In the genomic region with DNA sequence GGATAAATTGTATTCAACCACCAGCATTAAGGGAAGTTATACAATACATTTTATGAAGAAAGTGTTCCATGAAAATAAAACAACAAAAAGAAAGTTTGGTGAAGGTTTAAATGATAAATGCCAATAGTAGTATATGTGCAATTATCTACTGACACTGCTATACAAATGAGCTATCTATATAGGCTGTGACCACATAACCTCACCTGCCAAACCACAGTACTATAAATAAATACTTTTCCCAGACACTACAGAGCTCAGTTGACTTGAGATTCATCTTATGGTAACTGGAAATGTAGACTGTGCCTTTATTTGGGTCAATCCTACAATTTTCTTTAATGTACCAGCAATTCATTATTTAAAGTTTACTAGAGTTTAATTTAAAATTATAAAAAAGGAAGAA, we compare ENCODE assay signal across 14 cellular contexts.
A peak's percentile ranks its signal among the peaks of the same experiment; 100 is the strongest.
DNase-seq lines count a peak whose midpoint lies in the region; ATAC-seq and TF ChIP-seq lines count a peak whose summit lies in the region.
"Had no signal": no experiment of that assay in that cellular context is flagged by ENCODE, and none has a peak within 500 bp of the region (broad histone marks: within the 10 kb centered on the region; RNA-seq: fewer than 3 reads in every experiment).

No MANE protein-coding gene starts in this region.

- peak overlapping the region; percentile 90 for H3K4me2 ChIP-seq in KMS-11

- no peaks in the 10 kb centered on the region for H4K20me1 ChIP-seq in KMS-11 (ENCODE audit: insufficient read depth)

- no peak for TF ChIP-seq POLR2A in gastrocnemius medialis (IDR thresholded peaks at IDR 0.05)

- H3K4me3 ChIP-seq in KMS-11 (IDR thresholded peaks at IDR 0.05; ENCODE audit: insufficient read depth, low read depth, low read length): no peak overlapping the region
- H3K4me3 ChIP-seq in gastrocnemius medialis: no peak overlapping the region
- no peak overlapping the region for H3K4me3 ChIP-seq in effector memory CD4-positive, alpha-beta T cell (ENCODE audit: insufficient read depth, low read depth, low read length, poor library complexity, severe bottlenecking)
- H3K4me3 ChIP-seq: HAP-1 had no signal

- intact Hi-C loops in left ventricle myocardium superior (cut with micrococcal nuclease): no loop called here
- intact Hi-C loops in left cardiac atrium (cut with DNase I): no loop called here
- intact Hi-C loops in gastrocnemius medialis (cut with DNase I; ENCODE audit: low total_unique reads): no loop called here

- in situ Hi-C loops in gastrocnemius medialis (cut with MboI; ENCODE audit: low sequenced_read_pairs in 4 of 4): no loop called here

- H2AFZ ChIP-seq in KMS-11 (ENCODE audit: low read depth): no peak overlapping the region

- H3K9me3 ChIP-seq in gastrocnemius medialis: no peaks in the 10 kb centered on the region
- no peaks in the 10 kb centered on the region for H3K9me3 ChIP-seq in effector memory CD4-positive, alpha-beta T cell (ENCODE audit: control insufficient read depth, low read length)
- H3K9me3 ChIP-seq: BE2C, HAP-1 had no signal

- H3K36me3 ChIP-seq in KMS-11 (ENCODE audit: insufficient read depth): no peaks in the 10 kb centered on the region
- H3K36me3 ChIP-seq in gastrocnemius medialis: no peaks in the 10 kb centered on the region
- H3K36me3 ChIP-seq in effector memory CD4-positive, alpha-beta T cell (ENCODE audit: control insufficient read depth, insufficient read depth, low read length): no peaks in the 10 kb centered on the region
- H3K36me3 ChIP-seq: BE2C, HAP-1 had no signal

- H3K27me3 ChIP-seq in KMS-11 (ENCODE audit: insufficient read depth, low read depth) (no peaks in the 10 kb centered on the region), gastrocnemius medialis (no peaks in the 10 kb centered on the region)
- no peaks in the 10 kb centered on the region for H3K27me3 ChIP-seq in effector memory CD4-positive, alpha-beta T cell (replicated peaks; ENCODE audit: control insufficient read depth, insufficient read depth, low read length, poor library complexity, severe bottlenecking)
- H3K27me3 ChIP-seq: BE2C had no signal

- peak; percentile 81 for ATAC-seq in left ventricle myocardium superior
- ATAC-seq in left cardiac atrium: no peak
- ATAC-seq in gastrocnemius medialis: peak in 1 of 2 donors; percentile 77
- ATAC-seq: HepG2 had no signal

- peak overlapping the region; percentile 21 for H3K27ac ChIP-seq in KMS-11
- H3K27ac ChIP-seq in gastrocnemius medialis: peak overlapping the region; percentile 22 to 58 (median 45)
- no peak overlapping the region for H3K27ac ChIP-seq in effector memory CD4-positive, alpha-beta T cell (ENCODE audit: insufficient read depth, low read length, poor library complexity, severe bottlenecking)

- DNase-seq in left ventricle myocardium superior (no peak), left cardiac atrium (no peak), gastrocnemius medialis (no peak), amygdala (lab: John Stamatoyannopoulos, UW) (no peak)
- no peak for DNase-seq in effector memory CD4-positive, alpha-beta T cell
- DNase-seq: ACHN; BE2C; CD4-positive, alpha-beta memory T cell; DMS153; DMS79; GDM1 had no signal

- H3K4me1 ChIP-seq in KMS-11 (ENCODE audit: low read depth, poor library complexity, severe bottlenecking) (peaks cover 46% of the 10 kb centered on the region), gastrocnemius medialis (peaks cover 21% of the 10 kb centered on the region in 2 donors)
- no peaks in the 10 kb centered on the region for H3K4me1 ChIP-seq in effector memory CD4-positive, alpha-beta T cell (ENCODE audit: control insufficient read depth, insufficient read depth, low read length, poor library complexity, severe bottlenecking)
- H3K4me1 ChIP-seq: BE2C, HAP-1 had no signal

- no peaks in the 10 kb centered on the region for H3K79me2 ChIP-seq in KMS-11 (ENCODE audit: insufficient read depth, low read depth)

- H3K9ac ChIP-seq in KMS-11: no peak overlapping the region

- TF ChIP-seq CTCF in KMS-11 (conservative IDR thresholded peaks at IDR 0.05; ENCODE audit: low read depth, low read length) (no peak), gastrocnemius medialis (IDR thresholded peaks at IDR 0.05 in 4 of 5, conservative IDR thresholded peaks at IDR 0.05 in 1 of 5) (no peak)
